In genomic region chr19:40822704-40823553, GRCh38 we compare ENCODE assay signal across 15 cellular contexts. TPM values are rescaled to one million over a fixed set of nuclear protein-coding genes. Genes with fewer than 3 reads are reported as not detected.
DNase-seq lines count a peak whose midpoint lies in the region; ATAC-seq and TF ChIP-seq lines count a peak whose summit lies in the region.
"Not testable (repeated sequence)": the region's sequence is repeated elsewhere in the genome, so short reads cannot be mapped to it uniquely, and the experiment has no call there.
"Had no signal": no experiment of that assay in that cellular context is flagged by ENCODE, and none has a peak within 500 bp of the region (broad histone marks: within the 10 kb centered on the region; RNA-seq: fewer than 3 reads in every experiment).

No MANE protein-coding gene starts in this region.

- H3K4me1 Mint-ChIP-seq in activated CD4-positive, alpha-beta memory T cell treated with anti-CD3 and anti-CD28 coated beads, Interleukin-2, amount 10 ng/mL, durations not matched to agents 7 days and 5 days, result peaks cover 43% of the 10 kb centered on the region
- peaks cover 29 to 40% (median 36%) of the 10 kb centered on the region in 3 donors for H3K4me1 Mint-ChIP-seq in naive B cell

- not testable (repeated sequence) for H3K4me3 ChIP-seq in AG04450 (ENCODE audit: low read depth, low read length); colonic mucosa; hepatocyte
- H3K4me3 ChIP-seq in spleen, result peak overlapping the region in 1 of 8 donors; percentile 44

- H3K27me3 ChIP-seq in AG04450 (ENCODE audit: control insufficient read depth, insufficient read depth, low read length); colonic mucosa; hepatocyte; spleen (replicated peaks in 1 of 7): not testable (repeated sequence)

- H3K9me3 Mint-ChIP-seq in activated CD4-positive, alpha-beta memory T cell treated with anti-CD3 and anti-CD28 coated beads, Interleukin-2, amount 10 ng/mL, durations not matched to agents 7 days and 5 days; naive B cell: not testable (repeated sequence)

- not testable (repeated sequence) for TF ChIP-seq CTCF in AG04450 (IDR thresholded peaks at IDR 0.05; ENCODE audit: low read depth, low read length); colonic mucosa (IDR thresholded peaks at IDR 0.05); hepatocyte (IDR thresholded peaks at IDR 0.05; ENCODE audit: poor library complexity); spleen (IDR thresholded peaks at IDR 0.05 in 8 of 11, conservative IDR thresholded peaks at IDR 0.05 in 3 of 11)

- CTCF ChIA-PET in AG04450 (lab: Charles Lee); activated CD4-positive, alpha-beta memory T cell treated with anti-CD3 and anti-CD28 coated beads, Interleukin-2, amount 10 ng/mL, durations not matched to agents 7 days and 5 days (lab: Charles Lee): not testable (repeated sequence)

- not testable (repeated sequence) for H4K20me1 ChIP-seq in hepatocyte (ENCODE audit: insufficient read depth, poor library complexity, severe bottlenecking)

- not testable (repeated sequence) for H3K79me2 ChIP-seq in hepatocyte

- TF ChIP-seq POLR2A in spleen (IDR thresholded peaks at IDR 0.05), result not testable (repeated sequence)

- not testable (repeated sequence) for H3K36me3 ChIP-seq in colonic mucosa; hepatocyte (replicated peaks; ENCODE audit: insufficient read depth, low read depth)
- peaks cover 0 to 14% (median 3%) of the 10 kb centered on the region in 6 donors for H3K36me3 ChIP-seq in spleen

- intact Hi-C loops in colonic mucosa (cut with DNase I), result not testable (repeated sequence)
- intact Hi-C loops in spleen (cut with DNase I; ENCODE audit: low total_unique reads), result loop anchor here (5.0 kb wide), 1 partner anchor 161 kb away; no protein-coding TSS in a partner anchor

- not testable (repeated sequence) for H3K27ac Mint-ChIP-seq in activated CD4-positive, alpha-beta memory T cell treated with anti-CD3 and anti-CD28 coated beads, Interleukin-2, amount 10 ng/mL, durations not matched to agents 7 days and 5 days
- H3K27ac Mint-ChIP-seq in naive B cell, result peak overlapping the region in 4 of 6 donors; percentile 20 to 52 (median 34)

- H3K9me3 ChIP-seq in AG04450 (ENCODE audit: control insufficient read depth, insufficient read depth, low read length); colonic mucosa; hepatocyte (ENCODE audit: low read depth); spleen: not testable (repeated sequence)

- not testable (repeated sequence) for H3K36me3 Mint-ChIP-seq in activated CD4-positive, alpha-beta memory T cell treated with anti-CD3 and anti-CD28 coated beads, Interleukin-2, amount 10 ng/mL, durations not matched to agents 7 days and 5 days (ENCODE audit: low read depth)
- peaks cover 9 to 12% of the 10 kb centered on the region in 2 donors for H3K36me3 Mint-ChIP-seq in naive B cell

- H3K27me3 Mint-ChIP-seq in activated CD4-positive, alpha-beta memory T cell treated with anti-CD3 and anti-CD28 coated beads, Interleukin-2, amount 10 ng/mL, durations not matched to agents 7 days and 5 days; naive B cell: not testable (repeated sequence)

- H3K4me1 ChIP-seq in colonic mucosa, result not testable (repeated sequence)
- H3K4me1 ChIP-seq in hepatocyte (ENCODE audit: insufficient read depth) (peaks cover 26% of the 10 kb centered on the region), spleen (peaks cover 18 to 61% (median 42%) of the 10 kb centered on the region in 6 donors)

- peak overlapping the region; percentile 64 for H3K4me2 ChIP-seq in hepatocyte

- H2AFZ ChIP-seq in hepatocyte, result not testable (repeated sequence)

- not testable (repeated sequence) for H3K9me2 ChIP-seq in hepatocyte (replicated peaks; ENCODE audit: insufficient read depth)

- POLR2A ChIA-PET in AG04450 (lab: Yijun Ruan, JAX), result interaction anchor here (1.0 kb wide), 1 partner anchor 9 kb away, joined by 4 read pairs; no protein-coding TSS in a partner anchor
- POLR2A ChIA-PET in activated CD4-positive, alpha-beta memory T cell treated with anti-CD3 and anti-CD28 coated beads, Interleukin-2, amount 10 ng/mL, durations not matched to agents 7 days and 5 days (lab: Charles Lee), result not testable (repeated sequence)

- not testable (repeated sequence) for H3K9ac ChIP-seq in colonic mucosa (ENCODE audit: low read depth in 2 of 2, low read length in 2 of 2)

- not testable (repeated sequence) for DNase-seq in AG04450 (ENCODE audit: low read depth, low spot score); hepatocyte (ENCODE audit: low spot score); naive B cell; spleen
- DNase-seq in GF-D8 (lab: John Stamatoyannopoulos, UW) (peak; percentile 91), NOMO-1 treated with dmso at 0.1 percent for 144 hours (lab: John Stamatoyannopoulos, UW; ENCODE audit: unreplicated experiment) (peak; percentile 49), colonic mucosa (peak; percentile 17)
- DNase-seq in activated CD4-positive, alpha-beta memory T cell treated with anti-CD3 and anti-CD28 coated beads, Interleukin-2, amount 10 ng/mL, durations not matched to agents 7 days and 5 days, result peak; percentile 6

- ATAC-seq in naive B cell (ENCODE audit: low read depth in 2 of 2), result not testable (repeated sequence)

- H3K27ac ChIP-seq in AG04450 (ENCODE audit: low read depth, low read length), result peak overlapping the region; percentile 39
- H3K27ac ChIP-seq in colonic mucosa, result not testable (repeated sequence)
- H3K27ac ChIP-seq in hepatocyte, result peak overlapping the region; percentile 92
- H3K27ac ChIP-seq in spleen, result peak overlapping the region in 7 of 8 donors; percentile 51 to 87 (median 69)

- not testable (repeated sequence) for H3K4me3 Mint-ChIP-seq in activated CD4-positive, alpha-beta memory T cell treated with anti-CD3 and anti-CD28 coated beads, Interleukin-2, amount 10 ng/mL, durations not matched to agents 7 days and 5 days; naive B cell

- 33% methylated on average over 9 of the region's 9 CpGs for WGBS in hepatocyte (ENCODE audit: low lambda C conversion rate, missing lambda C conversion rate)
- 43 to 57% (median 48%) methylated on average over 9 of the region's 9 CpGs for WGBS in spleen, 5 donors

RNA-seq across cellular contexts. Expression of gene EGLN2, which starts 23.9 kb away (rescaled TPM):
- polyA plus RNA-seq in AG04450 (2011; rRNA removed) (28.2 and 40.6 TPM in 2 replicates), hepatocyte (119 and 121 TPM in 2 replicates), naive B cell (ENCODE audit: low read depth in 6 of 6) (100 to 1,000 TPM in 4 of 6 donors, 10 to 100 TPM in 2; 66.8 to 184 (median 124) TPM), spleen (100 to 1,000 TPM; 109 to 238 (median 188) TPM)
- polyA minus RNA-seq in AG04450 (2011; rRNA and poly(A)+ RNA removed), result 35.8 and 54.2 TPM in 2 replicates
- total RNA-seq in activated CD4-positive, alpha-beta memory T cell treated with anti-CD3 and anti-CD28 coated beads, Interleukin-2, amount 10 ng/mL, durations not matched to agents 7 days and 5 days, result 100 to 1,000 TPM; 127 to 128 TPM
- total RNA-seq in colonic mucosa (10 to 100 TPM; 67.3 to 87.8 TPM), hepatocyte (84.4 and 88.4 TPM in 2 replicates), spleen (100 to 1,000 TPM; 136 to 198 (median 156) TPM)

RNA-seq across cellular contexts. Expression of gene CYP2A6, which starts 27.3 kb away (rescaled TPM):
- polyA plus RNA-seq in AG04450 (2011; rRNA removed) (not detected in 2 replicates), hepatocyte (0.50 and 1.7 TPM in 2 replicates), naive B cell (ENCODE audit: low read depth in 6 of 6) (not detected), spleen (not detected)
- not detected in 2 replicates for polyA minus RNA-seq in AG04450 (2011; rRNA and poly(A)+ RNA removed)
- total RNA-seq in activated CD4-positive, alpha-beta memory T cell treated with anti-CD3 and anti-CD28 coated beads, Interleukin-2, amount 10 ng/mL, durations not matched to agents 7 days and 5 days, result not detected
- total RNA-seq in colonic mucosa (1 to 10 TPM in 1 of 2 donors, not detected in 1; 1.4 TPM), hepatocyte (1.1 and 1.4 TPM in 2 replicates), spleen (under 1 TPM in 1 of 7 donors, not detected in 6; 0.33 TPM)
- total RNA-seq: activated CD4-positive, alpha-beta T cell treated with anti-CD3 and anti-CD28 coated beads for 36 hours; cardiac septum; frontal cortex; GM23248; mononuclear cell; suprapubic skin had no signal
- polyA plus RNA-seq: GM23248, psoas muscle had no signal

RNA-seq across cellular contexts. Expression of gene RAB4B, which starts 44.9 kb away (rescaled TPM):
- polyA plus RNA-seq in AG04450 (2011; rRNA removed) (14.0 and 16.2 TPM in 2 replicates), hepatocyte (49.3 and 60.8 TPM in 2 replicates), naive B cell (ENCODE audit: low read depth in 6 of 6) (100 to 1,000 TPM; 111 to 167 (median 145) TPM), spleen (10 to 100 TPM; 78.5 to 95.3 (median 82.2) TPM)
- polyA minus RNA-seq in AG04450 (2011; rRNA and poly(A)+ RNA removed), result 6.3 and 12.9 TPM in 2 replicates
- total RNA-seq in activated CD4-positive, alpha-beta memory T cell treated with anti-CD3 and anti-CD28 coated beads, Interleukin-2, amount 10 ng/mL, durations not matched to agents 7 days and 5 days, result 10 to 100 TPM; 65.7 to 68.3 TPM
- total RNA-seq in colonic mucosa (10 to 100 TPM; 42.3 to 53.4 TPM), hepatocyte (20.2 and 29.1 TPM in 2 replicates), spleen (10 to 100 TPM; 36.8 to 69.8 (median 53.0) TPM)

RNA-seq across cellular contexts. Expression of gene MIA, which starts 47.6 kb away (rescaled TPM):
- polyA plus RNA-seq in AG04450 (2011; rRNA removed) (not detected in 2 replicates), hepatocyte (0.86 and 2.0 TPM in 2 replicates), naive B cell (ENCODE audit: low read depth in 6 of 6) (not detected), spleen (10 to 100 TPM in 1 of 3 donors, 1 to 10 TPM in 2; 4.5 to 14.2 (median 7.0) TPM)
- not detected in 2 replicates for polyA minus RNA-seq in AG04450 (2011; rRNA and poly(A)+ RNA removed)
- total RNA-seq in activated CD4-positive, alpha-beta memory T cell treated with anti-CD3 and anti-CD28 coated beads, Interleukin-2, amount 10 ng/mL, durations not matched to agents 7 days and 5 days, result not detected
- total RNA-seq in colonic mucosa (1 to 10 TPM; 1.0 to 3.6 TPM), hepatocyte (0.88 TPM in 1 of 2 replicates, not detected in the other), spleen (1 to 10 TPM in 1 of 7 donors, not detected in 6; 1.5 TPM)
- total RNA-seq: frontal cortex, GM23248, mononuclear cell had no signal
- polyA plus RNA-seq: GM23248 had no signal

RNA-seq across cellular contexts. Expression of gene CYP2A7, which starts 59.1 kb away (rescaled TPM):
- not detected in 2 replicates for polyA plus RNA-seq in AG04450 (2011; rRNA removed)
- not detected in 2 replicates for polyA minus RNA-seq in AG04450 (2011; rRNA and poly(A)+ RNA removed)
- not detected for total RNA-seq in activated CD4-positive, alpha-beta memory T cell treated with anti-CD3 and anti-CD28 coated beads, Interleukin-2, amount 10 ng/mL, durations not matched to agents 7 days and 5 days
- under 1 TPM in 1 of 2 donors, not detected in 1; 0.37 TPM for total RNA-seq in colonic mucosa
- not detected in 2 replicates for total RNA-seq in hepatocyte
- polyA plus RNA-seq in hepatocyte, result not detected in 2 replicates
- polyA plus RNA-seq in naive B cell (ENCODE audit: low read depth in 6 of 6), result not detected
- not detected for total RNA-seq in spleen
- polyA plus RNA-seq in spleen, result not detected
- total RNA-seq: activated CD4-positive, alpha-beta T cell treated with anti-CD3 and anti-CD28 coated beads for 36 hours; cardiac septum; frontal cortex; GM23248; mononuclear cell; suprapubic skin had no signal
- polyA plus RNA-seq: GM23248, psoas muscle had no signal
